Comparison of ENCODE assay signal across 39 cellular contexts in the genomic region with DNA sequence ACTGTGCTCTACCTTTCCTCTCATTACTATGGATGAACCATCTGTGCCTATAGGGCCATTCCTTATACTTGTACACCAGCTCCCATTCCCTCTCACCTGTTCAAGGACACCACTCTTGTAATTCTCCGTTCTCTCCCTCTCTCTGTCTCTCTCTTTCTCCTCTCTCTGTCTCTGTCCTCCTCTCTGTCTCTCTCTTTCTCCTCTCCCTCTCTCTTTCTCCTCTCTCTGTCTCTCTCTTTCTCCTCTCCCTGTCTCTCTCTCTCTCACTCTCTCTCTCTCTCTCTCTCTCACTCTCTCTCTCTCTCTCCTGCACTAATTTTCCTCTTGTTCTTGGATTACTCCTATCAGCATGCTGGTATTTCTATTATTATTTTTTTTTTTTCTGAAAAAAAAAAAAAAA.
"Had no signal": no experiment of that assay in that cellular context is flagged by ENCODE, and none has a peak within 500 bp of the region (broad histone marks: within the 10 kb centered on the region; RNA-seq: fewer than 3 reads in every experiment).

No MANE protein-coding gene starts in this region.

- H3K36me3 ChIP-seq: adrenal gland, ascending aorta, brain microvascular endothelial cell, breast epithelium, cardiac muscle cell had no signal

- FAIRE-seq: astrocyte, bronchial epithelial cell had no signal

- H3K36me3 Mint-ChIP-seq: activated naive CD4-positive, alpha-beta T cell treated with anti-CD3 and anti-CD28 coated beads, Interleukin-2, amount 10 ng/mL, durations not matched to agents 7 days and 5 days; activated naive CD4-positive, alpha-beta T cell treated with anti-CD3 and anti-CD28 coated beads, Interleukin-2, amount 50 U/mL, for 24 hours; activated naive CD4-positive, alpha-beta T cell treated with anti-CD3 and anti-CD28 coated beads, Interleukin-2, amount 50 U/mL, for 72 hours; activated naive CD8-positive, alpha-beta T cell treated with anti-CD3 and anti-CD28 coated beads for 36 hours; activated naive CD8-positive, alpha-beta T cell treated with anti-CD3 and anti-CD28 coated beads, Interleukin-2, amount 10 ng/mL, durations not matched to agents 7 days and 5 days; brain had no signal

- H3K4me1 ChIP-seq: breast epithelium had no signal

- H3K27ac Mint-ChIP-seq: activated naive CD4-positive, alpha-beta T cell treated with anti-CD3 and anti-CD28 coated beads for 36 hours; activated naive CD4-positive, alpha-beta T cell treated with anti-CD3 and anti-CD28 coated beads, Interleukin-2, amount 10 ng/mL, durations not matched to agents 7 days and 5 days; activated naive CD4-positive, alpha-beta T cell treated with anti-CD3 and anti-CD28 coated beads, Interleukin-2, amount 50 U/mL, for 24 hours; activated naive CD4-positive, alpha-beta T cell treated with anti-CD3 and anti-CD28 coated beads, Interleukin-2, amount 50 U/mL, for 72 hours; activated naive CD8-positive, alpha-beta T cell; activated naive CD8-positive, alpha-beta T cell treated with anti-CD3 and anti-CD28 coated beads for 36 hours; activated naive CD8-positive, alpha-beta T cell treated with anti-CD3 and anti-CD28 coated beads, Interleukin-2, amount 10 ng/mL, durations not matched to agents 7 days and 5 days; activated naive CD8-positive, alpha-beta T cell treated with anti-CD3 and anti-CD28 coated beads, Interleukin-2, amount 50 U/mL, for 24 hours; activated T-cell treated with anti-CD3 and anti-CD28 coated beads, Interleukin-2, amount 50 U/mL, for 24 hours; activated T-cell treated with anti-CD3 and anti-CD28 coated beads, Interleukin-2, amount 50 U/mL, for 72 hours; activated T-helper 1 cell treated with anti-CD3 and anti-CD28 coated beads, Interleukin-12 subunit alpha, Interleukin-12 subunit beta, Interleukin-2, Interleukin-4 antibody, amounts not matched to agents 30 ng/mL and 10 ng/mL and 1 ng/mL, durations not matched to agents 14 hours and 24 hours and 36 hours; activated T-helper 17 cell treated with anti-CD3 and anti-CD28 coated beads, Interleukin-2, amount 50 U/mL, for 72 hours; activated T-helper 2 cell treated with anti-CD3 and anti-CD28 coated beads, Interferon-gamma antibody, Interleukin-2, Interleukin-4, amounts not matched to agents 10 μg/mL and 5 μg/mL and 100 μg/mL, durations not matched to agents 14 hours and 24 hours and 36 hours; brain had no signal

- H3K4me3 Mint-ChIP-seq: activated naive CD4-positive, alpha-beta T cell treated with anti-CD3 and anti-CD28 coated beads for 36 hours; activated naive CD4-positive, alpha-beta T cell treated with anti-CD3 and anti-CD28 coated beads, Interleukin-2, amount 10 ng/mL, durations not matched to agents 7 days and 5 days; activated naive CD4-positive, alpha-beta T cell treated with anti-CD3 and anti-CD28 coated beads, Interleukin-2, amount 50 U/mL, for 24 hours; activated naive CD8-positive, alpha-beta T cell; activated naive CD8-positive, alpha-beta T cell treated with anti-CD3 and anti-CD28 coated beads for 36 hours; activated naive CD8-positive, alpha-beta T cell treated with anti-CD3 and anti-CD28 coated beads, Interleukin-2, amount 10 ng/mL, durations not matched to agents 7 days and 5 days; activated naive CD8-positive, alpha-beta T cell treated with anti-CD3 and anti-CD28 coated beads, Interleukin-2, amount 50 U/mL, for 24 hours; activated T-cell treated with anti-CD3 and anti-CD28 coated beads, Interleukin-2, amount 50 U/mL, for 24 hours; activated T-cell treated with anti-CD3 and anti-CD28 coated beads, Interleukin-2, amount 50 U/mL, for 4 hours; activated T-cell treated with anti-CD3 and anti-CD28 coated beads, Interleukin-2, amount 50 U/mL, for 72 hours; activated T-helper 1 cell treated with anti-CD3 and anti-CD28 coated beads, Interleukin-12 subunit alpha, Interleukin-12 subunit beta, Interleukin-2, Interleukin-4 antibody, amounts not matched to agents 30 ng/mL and 10 ng/mL and 1 ng/mL, durations not matched to agents 14 hours and 24 hours and 36 hours; activated T-helper 17 cell treated with anti-CD3 and anti-CD28 coated beads, Interleukin-2, amount 50 U/mL, for 72 hours; brain; central memory CD8-positive, alpha-beta T cell had no signal

- H3K9me3 ChIP-seq: adrenal gland, ascending aorta, body of pancreas, breast epithelium had no signal

- H3K27me3 Mint-ChIP-seq: activated naive CD8-positive, alpha-beta T cell treated with anti-CD3 and anti-CD28 coated beads, Interleukin-2, amount 50 U/mL, for 24 hours; activated T-cell treated with anti-CD3 and anti-CD28 coated beads, Interleukin-2, amount 50 U/mL, for 24 hours had no signal

- H3K27me3 ChIP-seq: ascending aorta, body of pancreas, brain microvascular endothelial cell, breast epithelium had no signal

- DNase-seq: activated effector memory CD4-positive, alpha-beta T cell treated with anti-CD3 and anti-CD28 coated beads, Interleukin-2, amount 50 U/mL, for 16 hours; activated effector memory CD4-positive, alpha-beta T cell treated with Interleukin-2 at 50 U/mL for 16 hours; activated gamma-delta T cell; activated gamma-delta T cell treated with Interleukin-2 at 50 U/mL for 16 hours; activated naive CD4-positive, alpha-beta T cell; activated naive CD4-positive, alpha-beta T cell treated with anti-CD3 and anti-CD28 coated beads for 36 hours; activated naive CD4-positive, alpha-beta T cell treated with anti-CD3 and anti-CD28 coated beads, Interleukin-2, amount 10 ng/mL, durations not matched to agents 7 days and 5 days; activated naive CD4-positive, alpha-beta T cell treated with anti-CD3 and anti-CD28 coated beads, Interleukin-2, amount 50 U/mL, for 16 hours; activated naive CD4-positive, alpha-beta T cell treated with Interleukin-2 at 50 U/mL for 16 hours; activated naive CD8-positive, alpha-beta T cell treated with anti-CD3 and anti-CD28 coated beads for 36 hours; activated naive CD8-positive, alpha-beta T cell treated with anti-CD3 and anti-CD28 coated beads, Interleukin-2, amount 10 ng/mL, durations not matched to agents 7 days and 5 days; activated naive CD8-positive, alpha-beta T cell treated with anti-CD3 and anti-CD28 coated beads, Interleukin-2, amount 50 U/mL, for 24 hours; activated T-cell treated with anti-CD3 and anti-CD28 coated beads, Interleukin-2, amount 50 U/mL, for 24 hours; activated T-cell treated with anti-CD3 and anti-CD28 coated beads, Interleukin-2, amount 50 U/mL, for 4 hours; activated T-cell treated with anti-CD3 and anti-CD28 coated beads, Interleukin-2, amount 50 U/mL, for 48 hours; activated T-cell treated with anti-CD3 and anti-CD28 coated beads, Interleukin-2, amount 50 U/mL, for 72 hours; adrenal gland; amniotic stem cell; amygdala; anterior cingulate cortex; aorta; body of pancreas; brain microvascular endothelial cell; caudate nucleus; central memory CD4-positive, alpha-beta T cell; cerebellar nuclear complex had no signal

- H3K4me3 ChIP-seq: adrenal gland, ascending aorta, body of pancreas, breast epithelium, cardiac muscle cell had no signal

- H3K27ac ChIP-seq: adrenal gland, ascending aorta, body of pancreas, brain microvascular endothelial cell, breast epithelium, cardiac muscle cell had no signal

- H3K4me1 Mint-ChIP-seq: brain had no signal

- ATAC-seq: activated naive CD4-positive, alpha-beta T cell treated with anti-CD3 and anti-CD28 coated beads, Interleukin-2, amount 50 U/mL, for 72 hours; activated naive CD8-positive, alpha-beta T cell treated with anti-CD3 and anti-CD28 coated beads, Interleukin-2, amount 50 U/mL, for 24 hours; activated T-cell treated with anti-CD3 and anti-CD28 coated beads, Interleukin-2, amount 50 U/mL, for 4 hours; activated T-cell treated with anti-CD3 and anti-CD28 coated beads, Interleukin-2, amount 50 U/mL, for 72 hours; activated T-helper 17 cell treated with anti-CD3 and anti-CD28 coated beads, Interleukin-2, amount 50 U/mL, for 72 hours; body of pancreas had no signal
